Comparison of ENCODE assay signal across 8 cellular contexts in the genomic region with DNA sequence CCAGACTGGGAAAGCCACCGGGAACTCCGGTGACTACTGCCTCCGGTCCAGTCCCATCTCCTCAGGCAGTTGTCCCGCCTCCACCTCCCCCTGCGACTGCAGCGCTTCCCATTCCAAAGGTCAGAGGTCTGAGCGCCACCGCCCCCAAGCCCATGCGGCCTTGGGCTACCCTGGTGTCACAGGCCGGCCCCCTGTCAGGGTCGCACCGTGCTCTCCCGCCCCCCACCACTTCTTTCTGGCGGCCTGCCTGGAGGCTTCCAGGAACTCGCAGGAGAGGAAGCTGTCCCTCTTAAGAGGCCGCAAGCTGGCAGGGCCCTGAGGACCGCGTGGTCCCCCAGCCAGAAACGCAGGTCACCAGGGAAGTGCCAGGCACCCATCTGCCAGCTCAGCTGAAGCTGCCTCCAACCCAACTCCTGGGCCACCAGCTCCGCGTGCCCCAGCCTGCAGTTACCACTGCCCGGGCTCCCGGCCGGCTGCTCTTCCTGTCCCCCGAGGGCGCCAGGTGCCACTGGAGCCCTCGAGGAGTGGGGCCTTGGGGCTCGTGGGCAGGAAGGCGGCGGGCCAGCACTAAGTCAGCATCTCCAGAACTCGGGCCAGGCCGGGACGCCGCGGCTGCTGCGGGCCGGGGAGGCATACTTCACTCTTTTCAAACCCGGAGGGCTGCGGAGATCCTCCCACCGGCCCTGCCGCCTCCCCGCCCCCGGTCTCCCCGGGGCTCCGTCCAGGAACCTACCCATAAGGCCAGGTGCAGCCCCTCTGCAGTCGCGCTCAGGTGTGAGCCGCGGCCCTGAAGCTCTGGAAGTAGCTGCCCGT.
DNase-seq lines count a peak whose midpoint lies in the region; ATAC-seq and TF ChIP-seq lines count a peak whose summit lies in the region.

No MANE protein-coding gene starts in this region.

- peak overlapping the region; percentile 81 for H3K4me3 Mint-ChIP-seq in activated T-cell treated with anti-CD3 and anti-CD28 coated beads, Interleukin-2, amount 50 U/mL, for 4 hours
- peak overlapping the region; percentile 86 to 95 (median 92) for H3K4me3 Mint-ChIP-seq in naive thymus-derived CD8-positive, alpha-beta T cell

- TF ChIP-seq CTCF in AG10803 (conservative IDR thresholded peaks at IDR 0.05; ENCODE audit: low read length) (no peak), fibroblast of mammary gland (conservative IDR thresholded peaks at IDR 0.05; ENCODE audit: control insufficient read depth, insufficient read depth, low read depth, low read length) (no peak)

- peak; percentile 15 for DNase-seq in AG10803 (ENCODE audit: low read depth)
- DNase-seq in NCI-H1105 treated with DMSO at 0.1 percent for 48 hours (lab: John Stamatoyannopoulos, UW), result peak; percentile 60
- DNase-seq in activated T-cell treated with anti-CD3 and anti-CD28 coated beads, Interleukin-2, amount 50 U/mL, for 4 hours, result peak; percentile 39
- DNase-seq in fibroblast of mammary gland (ENCODE audit: low read depth), result no peak
- DNase-seq in naive thymus-derived CD8-positive, alpha-beta T cell, result peak in 8 of 10 donors; percentile 25 to 70 (median 52)
- peak; percentile 61 for DNase-seq in ureter (ENCODE audit: low spot score)

- H3K36me3 Mint-ChIP-seq in activated T-cell treated with anti-CD3 and anti-CD28 coated beads, Interleukin-2, amount 50 U/mL, for 4 hours (ENCODE audit: insufficient read depth), result peaks cover 41% of the 10 kb centered on the region
- peaks cover 0 to 60% (median 8%) of the 10 kb centered on the region in 3 donors for H3K36me3 Mint-ChIP-seq in naive thymus-derived CD8-positive, alpha-beta T cell

- no peaks in the 10 kb centered on the region for H3K9me3 Mint-ChIP-seq in activated T-cell treated with anti-CD3 and anti-CD28 coated beads, Interleukin-2, amount 50 U/mL, for 4 hours
- H3K9me3 Mint-ChIP-seq in naive thymus-derived CD8-positive, alpha-beta T cell, result no peaks in the 10 kb centered on the region

- H3K27me3 Mint-ChIP-seq in activated T-cell treated with anti-CD3 and anti-CD28 coated beads, Interleukin-2, amount 50 U/mL, for 4 hours (ENCODE audit: low read depth), result no peaks in the 10 kb centered on the region
- H3K27me3 Mint-ChIP-seq in naive thymus-derived CD8-positive, alpha-beta T cell, result no peaks in the 10 kb centered on the region

- peak overlapping the region; percentile 72 to 96 (median 92) for H3K27ac Mint-ChIP-seq in naive thymus-derived CD8-positive, alpha-beta T cell

- H3K4me3 ChIP-seq in AG10803 (ENCODE audit: low read length) (peak overlapping the region; percentile 50), fibroblast of mammary gland (ENCODE audit: control insufficient read depth, low read depth, low read length) (peak overlapping the region; percentile 44)

- POLR2A ChIA-PET in naive thymus-derived CD8-positive, alpha-beta T cell (lab: Charles Lee), result interaction anchor here (0.5 to 3.9 kb wide), 17 partner anchors 9 to 967 kb away, joined by 3 to 56 read pairs (median 10); no protein-coding TSS in a partner anchor

- peaks cover 43% of the 10 kb centered on the region for H3K4me1 Mint-ChIP-seq in activated T-cell treated with anti-CD3 and anti-CD28 coated beads, Interleukin-2, amount 50 U/mL, for 4 hours (ENCODE audit: low read depth)
- peaks cover 42 to 62% (median 51%) of the 10 kb centered on the region in 4 donors for H3K4me1 Mint-ChIP-seq in naive thymus-derived CD8-positive, alpha-beta T cell

- ATAC-seq in GM19023 (IDR thresholded peaks at IDR 0.05; ENCODE audit: unreplicated experiment) (peak; percentile 51), HG03565 (IDR thresholded peaks at IDR 0.05; ENCODE audit: unreplicated experiment) (no peak)
- ATAC-seq in activated T-cell treated with anti-CD3 and anti-CD28 coated beads, Interleukin-2, amount 50 U/mL, for 4 hours, result peak; percentile 41 to 53
- ATAC-seq in naive thymus-derived CD8-positive, alpha-beta T cell, result peak; percentile 61 to 63
